Comparison of ENCODE assay signal across 1 cellular context in genomic region chr17:66190738-66191606, GRCh38.
TF ChIP-seq lines count a peak whose summit lies in the region.

No MANE protein-coding gene starts in this region.

TF ChIP-seq in GM23338, 12 proteins besides CTCF, POLR2A, EP300 and RAD21 (continued from another document):
- no peak for TF ChIP-seq ZNF462 (CRISPR knock-in tag; IDR thresholded peaks at IDR 0.05)
- TF ChIP-seq EZH2phosphoT487 (IDR thresholded peaks at IDR 0.05; ENCODE audit: unreplicated experiment), result no peak
- no peak for TF ChIP-seq ZNF331 (CRISPR knock-in tag; IDR thresholded peaks at IDR 0.05; ENCODE audit: low read depth)
- TF ChIP-seq CREB1 (CRISPR knock-in tag; IDR thresholded peaks at IDR 0.05; ENCODE audit: low read depth), result no peak
- TF ChIP-seq POLR2AphosphoS5 (IDR thresholded peaks at IDR 0.05; ENCODE audit: low read depth), result no peak
- TF ChIP-seq JUNB (IDR thresholded peaks at IDR 0.05; ENCODE audit: unreplicated experiment), result no peak
- TF ChIP-seq EZH2 (IDR thresholded peaks at IDR 0.05; ENCODE audit: low read depth, unreplicated experiment), result no peak
